ENCODE assay signal across 16 cellular contexts in the genomic region with DNA sequence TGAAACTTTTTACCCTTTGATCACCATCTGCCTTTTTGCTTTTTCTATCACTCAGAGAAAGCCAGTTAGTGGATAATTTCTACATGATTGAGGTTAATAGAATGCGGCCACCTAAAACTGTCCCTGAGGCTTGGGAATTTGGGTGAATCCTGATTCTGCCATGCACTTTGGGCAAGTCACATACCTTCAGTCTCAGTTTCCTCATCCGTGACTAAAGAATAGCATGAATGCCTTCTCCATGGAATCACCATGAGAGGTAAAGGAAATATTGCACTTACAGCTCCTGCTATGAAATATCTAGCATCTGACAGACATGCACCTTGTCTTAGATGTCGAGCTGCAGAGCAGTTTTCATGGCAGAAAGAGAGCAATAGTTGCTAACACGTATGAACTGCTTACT.
"Had no signal": no experiment of that assay in that cellular context is flagged by ENCODE, and none has a peak within 500 bp of the region (broad histone marks: within the 10 kb centered on the region; RNA-seq: fewer than 3 reads in every experiment).

No MANE protein-coding gene starts in this region.

- H3K27me3 Mint-ChIP-seq: activated CD8-positive, alpha-beta memory T cell treated with anti-CD3 and anti-CD28 coated beads, Interleukin-2, amount 10 ng/mL, durations not matched to agents 7 days and 5 days; activated naive CD8-positive, alpha-beta T cell treated with anti-CD3 and anti-CD28 coated beads, Interleukin-2, amount 50 U/mL, for 24 hours had no signal

- H3K4me3 Mint-ChIP-seq: activated CD8-positive, alpha-beta memory T cell treated with anti-CD3 and anti-CD28 coated beads, Interleukin-2, amount 10 ng/mL, durations not matched to agents 7 days and 5 days; activated naive CD4-positive, alpha-beta T cell treated with anti-CD3 and anti-CD28 coated beads for 36 hours; activated naive CD8-positive, alpha-beta T cell treated with anti-CD3 and anti-CD28 coated beads, Interleukin-2, amount 50 U/mL, for 24 hours had no signal

- H3K27me3 ChIP-seq: colonic mucosa, tibial artery, vagina had no signal

- H3K36me3 ChIP-seq: colonic mucosa, tibial artery, vagina had no signal

- H3K27ac ChIP-seq: colonic mucosa, tibial artery, vagina had no signal

- H3K4me3 ChIP-seq: colonic mucosa, tibial artery, vagina had no signal

- H3K4me1 ChIP-seq: colonic mucosa had no signal

- H3K9me3 ChIP-seq: colonic mucosa, tibial artery, vagina had no signal

- DNase-seq: activated CD8-positive, alpha-beta memory T cell treated with anti-CD3 and anti-CD28 coated beads, Interleukin-2, amount 10 ng/mL, durations not matched to agents 7 days and 5 days; activated naive CD4-positive, alpha-beta T cell treated with anti-CD3 and anti-CD28 coated beads for 36 hours; activated naive CD8-positive, alpha-beta T cell treated with anti-CD3 and anti-CD28 coated beads, Interleukin-2, amount 50 U/mL, for 24 hours; activated T-cell treated with anti-CD3 and anti-CD28 coated beads, Interleukin-2, amount 50 U/mL, for 1 hour; aorta; colonic mucosa; foreskin fibroblast; glutamatergic neuron; hypothalamus; stimulated activated CD4-positive, alpha-beta T cell treated with anti-CD3 and anti-CD28 coated beads, Interleukin-15, amount 100 ng/mL, for 24 hours; stimulated activated CD4-positive, alpha-beta T cell treated with anti-CD3 and anti-CD28 coated beads, Interleukin-4, amount 100 ng/mL, for 1 hour; stimulated activated naive CD4-positive, alpha-beta T cell; tibial artery had no signal

- H3K27ac Mint-ChIP-seq: activated CD8-positive, alpha-beta memory T cell treated with anti-CD3 and anti-CD28 coated beads, Interleukin-2, amount 10 ng/mL, durations not matched to agents 7 days and 5 days; activated naive CD4-positive, alpha-beta T cell treated with anti-CD3 and anti-CD28 coated beads for 36 hours; activated naive CD8-positive, alpha-beta T cell treated with anti-CD3 and anti-CD28 coated beads, Interleukin-2, amount 50 U/mL, for 24 hours; activated T-helper 2 cell treated with anti-CD3 and anti-CD28 coated beads, Interferon-gamma antibody, Interleukin-2, Interleukin-4, amounts not matched to agents 10 μg/mL and 5 μg/mL and 100 μg/mL, durations not matched to agents 14 hours and 24 hours and 36 hours had no signal

- ATAC-seq: activated CD4-positive, CD25-positive, alpha-beta regulatory T cell treated with anti-CD3 and anti-CD28 coated beads, Interleukin-2, amount 50 U/mL, for 24 hours; activated CD8-positive, alpha-beta memory T cell treated with anti-CD3 and anti-CD28 coated beads, Interleukin-2, amount 10 ng/mL, durations not matched to agents 7 days and 5 days; activated naive CD8-positive, alpha-beta T cell treated with anti-CD3 and anti-CD28 coated beads, Interleukin-2, amount 50 U/mL, for 24 hours had no signal

- H3K9me3 Mint-ChIP-seq: activated naive CD4-positive, alpha-beta T cell treated with anti-CD3 and anti-CD28 coated beads for 36 hours; activated naive CD8-positive, alpha-beta T cell treated with anti-CD3 and anti-CD28 coated beads, Interleukin-2, amount 50 U/mL, for 24 hours; activated T-helper 2 cell treated with anti-CD3 and anti-CD28 coated beads, Interferon-gamma antibody, Interleukin-2, Interleukin-4, amounts not matched to agents 10 μg/mL and 5 μg/mL and 100 μg/mL, durations not matched to agents 14 hours and 24 hours and 36 hours had no signal
